ENCODE assay signal across 9 cellular contexts in genomic region chr16:86510465-86511261, GRCh38. TPM values are rescaled to one million over a fixed set of nuclear protein-coding genes. Genes with fewer than 3 reads are reported as not detected.
DNase-seq lines count a peak whose midpoint lies in the region; ATAC-seq and TF ChIP-seq lines count a peak whose summit lies in the region.
"Had no signal": no experiment of that assay in that cellular context is flagged by ENCODE, and none has a peak within 500 bp of the region (broad histone marks: within the 10 kb centered on the region; RNA-seq: fewer than 3 reads in every experiment).

Gene FOXF1 (plus strand): TSS chr16:86510527. CDS start chr16:86510570, 43 bp downstream.

- H3K4me3 ChIP-seq in NT2/D1 (ENCODE audit: insufficient read length, low read depth): peak within 1 kb of the TSS; percentile 28
- H3K4me3 ChIP-seq in epithelial cell of proximal tubule (ENCODE audit: low read depth, low read length): peak within 1 kb of the TSS; percentile 41
- H3K4me3 ChIP-seq: K562 had no signal

- DNase-seq in COLO668 (lab: John Stamatoyannopoulos, UW; ENCODE audit: unreplicated experiment) (peak; percentile 19), NT2/D1 (ENCODE audit: low read depth, low spot score) (no peak), epithelial cell of proximal tubule (ENCODE audit: low read depth) (no peak), neural crest cell (ENCODE audit: low read depth, low spot score) (no peak), HuH-7.5 (ENCODE audit: low spot score) (no peak), RKO (ENCODE audit: low spot score) (no peak)

- H3K4me1 Mint-ChIP-seq in neural crest cell: peaks cover 12% of the 10 kb centered on the region

- H3K27me3 Mint-ChIP-seq in neural crest cell (ENCODE audit: low read depth): peaks cover 92% of the 10 kb centered on the region

- peak within 1 kb of the TSS; percentile 50 for H3K9ac ChIP-seq in NT2/D1 (ENCODE audit: insufficient read length, low read depth)

- peaks cover 2% of the 10 kb centered on the region for H3K36me3 Mint-ChIP-seq in neural crest cell (ENCODE audit: low read depth)

- no peaks in the 10 kb centered on the region for H3K9me3 ChIP-seq in NT2/D1 (ENCODE audit: insufficient read depth, low read length)

- peaks cover 29% of the 10 kb centered on the region for H3K4me1 ChIP-seq in NT2/D1 (ENCODE audit: insufficient read depth, insufficient read length)

- ATAC-seq in HG02798 (IDR thresholded peaks at IDR 0.05; ENCODE audit: poor library complexity, unreplicated experiment) (no peak), HG03139 (IDR thresholded peaks at IDR 0.05; ENCODE audit: unreplicated experiment) (no peak)
- ATAC-seq: K562 had no signal

- TF ChIP-seq CTCF in epithelial cell of proximal tubule (conservative IDR thresholded peaks at IDR 0.05; ENCODE audit: low read depth, low read length): no peak
- no peak for TF ChIP-seq CTCF in neural crest cell (conservative IDR thresholded peaks at IDR 0.05)

- H3K27me3 ChIP-seq in NT2/D1 (ENCODE audit: insufficient read depth, insufficient read length): peaks cover 99% of the 10 kb centered on the region

- H3K36me3 ChIP-seq in NT2/D1 (ENCODE audit: insufficient read depth, insufficient read length, low read length): no peaks in the 10 kb centered on the region

- H3K4me3 Mint-ChIP-seq in neural crest cell: peak within 1 kb of the TSS; percentile 69

- no peaks in the 10 kb centered on the region for H3K9me3 Mint-ChIP-seq in neural crest cell

- no peak within 1 kb of the TSS for H3K27ac Mint-ChIP-seq in neural crest cell (ENCODE audit: unreplicated experiment)

RNA-seq across cellular contexts. Expression of gene FOXF1, which starts in this region (rescaled TPM):
- total RNA-seq in epithelial cell of proximal tubule (0.12 TPM in 1 of 2 replicates, not detected in the other), neural crest cell (not detected in 2 replicates)
